In genomic region chr17:63498621-63499195, GRCh38 we compare ENCODE assay signal across 20 cellular contexts. TPM values are rescaled to one million over a fixed set of nuclear protein-coding genes. Genes with fewer than 3 reads are reported as not detected.
DNase-seq lines count a peak whose midpoint lies in the region; ATAC-seq, FAIRE-seq and TF ChIP-seq lines count a peak whose summit lies in the region.
"Had no signal": no experiment of that assay in that cellular context is flagged by ENCODE, and none has a peak within 500 bp of the region (broad histone marks: within the 10 kb centered on the region; RNA-seq: fewer than 3 reads in every experiment).

No MANE protein-coding gene starts in this region.

- 20% methylated on average over 9 of the region's 9 CpGs for WGBS in HepG2 (ENCODE audit: low lambda C conversion rate)
- WGBS in right lobe of liver (ENCODE audit: insufficient coverage, low coverage, low lambda C conversion rate, missing lambda C conversion rate) = 64% methylated on average over 6 of the region's 9 CpGs
- WGBS in mammary epithelial cell (ENCODE audit: low coverage, missing lambda C conversion rate) = 82% methylated on average over 9 of the region's 9 CpGs

- H3K4me1 ChIP-seq in HepG2 (ENCODE audit: insufficient read depth, low read length) (peaks cover 31% of the 10 kb centered on the region), right lobe of liver (no peaks in the 10 kb centered on the region), mammary epithelial cell (ENCODE audit: insufficient read depth, low read length) (no peaks in the 10 kb centered on the region), left ventricle myocardium inferior (no peaks in the 10 kb centered on the region)
- H3K4me1 ChIP-seq: ascending aorta had no signal

- TF ChIP-seq POLR2A in HepG2 (IDR thresholded peaks at IDR 0.05; ENCODE audit: insufficient read depth in 1 of 2, low read depth in 2 of 2, low read length in 2 of 2) = no peak
- TF ChIP-seq POLR2A in right lobe of liver (IDR thresholded peaks at IDR 0.05) = no peak

- DNase-seq in HepG2 (ENCODE audit: low spot score) (peak; percentile 30), right lobe of liver (no peak), amniotic epithelial cell (ENCODE audit: low read depth) (peak; percentile 33), hepatic stellate cell (ENCODE audit: low spot score) (peak; percentile 70), mammary epithelial cell (no peak), left ventricle myocardium inferior (no peak)
- DNase-seq: activated B cell treated with CpG ODN at 0.5 μM for 24 hours; dorsolateral prefrontal cortex; KBM-7; mesendoderm; NCI-H1105; NK-92 treated with Interleukin-12 subunit alpha and Interleukin-12 subunit beta, amount 100 ng/mL, for 24 hours; stimulated activated CD8-positive, alpha-beta memory T cell treated with anti-CD3 and anti-CD28 coated beads, Interleukin-4, amount 100 ng/mL, for 48 hours; T-cell had no signal

- H3K9ac ChIP-seq in HepG2 (ENCODE audit: insufficient read depth, low read depth, low read length) (no peak overlapping the region), mammary epithelial cell (ENCODE audit: insufficient read depth, low read length) (no peak overlapping the region)

- intact Hi-C loops in HepG2 (cut with micrococcal nuclease; ENCODE audit: unreplicated experiment) (no loop called here), right lobe of liver (cut with DNase I) (no loop called here), mammary epithelial cell (cut with micrococcal nuclease) (no loop called here), left ventricle myocardium inferior (cut with micrococcal nuclease) (no loop called here)

- CTCF ChIA-PET in HepG2 (lab: Yijun Ruan, JAX; ENCODE audit: low intra/inter-chr PET ratio, low total read pairs) = no interaction called here
- CTCF ChIA-PET in mammary epithelial cell (lab: Charles Lee; ENCODE audit: low non-redundant PET) = no interaction called here

- in situ Hi-C loops in HepG2 (cut with HindIII; ENCODE audit: extremely low pct_ligation_motif_present, low pct_unique_long_range_greater_than_20kb) (no loop called here), mammary epithelial cell (cut with MboI; ENCODE audit: low sequenced_read_pairs in 2 of 2) (no loop called here)

- TF ChIP-seq EP300 in HepG2 (IDR thresholded peaks at IDR 0.05; ENCODE audit: low read depth in 2 of 2, low read length in 2 of 2) (no peak), HepG2 (CRISPR knock-in tag; IDR thresholded peaks at IDR 0.05; ENCODE audit: borderline replicate concordance) (no peak)

- TF ChIP-seq RAD21 in HepG2 (CRISPR knock-in tag; IDR thresholded peaks at IDR 0.05) = no peak

- POLR2A ChIA-PET in HepG2 (lab: Yijun Ruan, JAX) = no interaction called here

- no peaks in the 10 kb centered on the region for H4K20me1 ChIP-seq in HepG2 (ENCODE audit: insufficient read depth, low read length)
- no peaks in the 10 kb centered on the region for H4K20me1 ChIP-seq in mammary epithelial cell (ENCODE audit: insufficient read depth, low read length)

- dilution Hi-C loops in mammary epithelial cell (cut with HindIII; ENCODE audit: low sequenced_read_pairs) = no loop called here

- H3K79me2 ChIP-seq in HepG2 (ENCODE audit: insufficient read depth, low read length) (no peaks in the 10 kb centered on the region), mammary epithelial cell (ENCODE audit: insufficient read depth, low read length) (no peaks in the 10 kb centered on the region)

- no peaks in the 10 kb centered on the region for H3K9me3 ChIP-seq in HepG2 (ENCODE audit: low read length)
- no peaks in the 10 kb centered on the region for H3K9me3 ChIP-seq in right lobe of liver
- no peaks in the 10 kb centered on the region for H3K9me3 ChIP-seq in mammary epithelial cell (replicated peaks; ENCODE audit: insufficient read depth, low read length)
- no peaks in the 10 kb centered on the region for H3K9me3 ChIP-seq in left ventricle myocardium inferior (replicated peaks)
- H3K9me3 ChIP-seq: ascending aorta had no signal

- H3K4me3 ChIP-seq in HepG2 (replicated peaks in 1 of 3; ENCODE audit: insufficient read depth in 1 of 3, low read depth in 2 of 3, low read length in 3 of 3) (peak overlapping the region in 1 of 3 experiments; percentile 45; a peak in 1 of 6 replicates), right lobe of liver (no peak overlapping the region), mammary epithelial cell (replicated peaks in 1 of 3; ENCODE audit: insufficient read depth in 1 of 3, low read depth in 2 of 3, low read length in 3 of 3) (no peak overlapping the region), left ventricle myocardium inferior (no peak overlapping the region)
- H3K4me3 ChIP-seq: ascending aorta, dorsolateral prefrontal cortex had no signal

- FAIRE-seq in HepG2 (lab: Jason Lieb, UNC) = peak; percentile 28

- no peak overlapping the region for H3K27ac ChIP-seq in HepG2 (ENCODE audit: extremely low read length, insufficient read depth, low read length)
- H3K27ac ChIP-seq in right lobe of liver = no peak overlapping the region
- H3K27ac ChIP-seq in mammary epithelial cell (ENCODE audit: insufficient read depth, low read depth, low read length) = no peak overlapping the region
- no peak overlapping the region for H3K27ac ChIP-seq in left ventricle myocardium inferior (replicated peaks)
- H3K27ac ChIP-seq: ascending aorta, dorsolateral prefrontal cortex had no signal

- no peak for TF ChIP-seq CTCF in HepG2 (CRISPR knock-in tag; IDR thresholded peaks at IDR 0.05)
- TF ChIP-seq CTCF in right lobe of liver (IDR thresholded peaks at IDR 0.05) = no peak
- TF ChIP-seq CTCF in mammary epithelial cell (conservative IDR thresholded peaks at IDR 0.05 in 1 of 2, IDR thresholded peaks at IDR 0.05 in 1 of 2; ENCODE audit: extremely low read depth in 1 of 2, insufficient read depth in 1 of 2, low read depth in 1 of 2, low read length in 2 of 2) = no peak
- TF ChIP-seq CTCF in left ventricle myocardium inferior (IDR thresholded peaks at IDR 0.05; ENCODE audit: borderline replicate concordance) = no peak

- peak overlapping the region; percentile 66 for H3K4me2 ChIP-seq in HepG2 (ENCODE audit: low read depth, low read length)
- no peak overlapping the region for H3K4me2 ChIP-seq in mammary epithelial cell (ENCODE audit: insufficient read depth, low read depth, low read length)

- H3K36me3 ChIP-seq in HepG2 (replicated peaks in 1 of 2; ENCODE audit: control insufficient read depth in 1 of 2, insufficient read depth in 2 of 2, low read length in 2 of 2) (no peaks in the 10 kb centered on the region), right lobe of liver (no peaks in the 10 kb centered on the region), mammary epithelial cell (ENCODE audit: insufficient read depth, low read length) (no peaks in the 10 kb centered on the region), left ventricle myocardium inferior (no peaks in the 10 kb centered on the region)
- H3K36me3 ChIP-seq: ascending aorta had no signal

- H3K27me3 ChIP-seq in HepG2 (ENCODE audit: control insufficient read depth in 1 of 2, insufficient read depth in 2 of 2, low read length in 2 of 2) (peaks cover 6 to 51% of the 10 kb centered on the region in 2 experiments; a peak in 4 of 5 replicates), right lobe of liver (no peaks in the 10 kb centered on the region), mammary epithelial cell (ENCODE audit: insufficient read depth, low read length) (peaks cover 1% of the 10 kb centered on the region), left ventricle myocardium inferior (ENCODE audit: low read depth) (peaks cover 19% of the 10 kb centered on the region)
- H3K27me3 ChIP-seq: ascending aorta, dorsolateral prefrontal cortex had no signal

- no TSS peak for BruUV-seq in HepG2 (replicated peaks; lab: Mats Ljungman, UMichigan)
- BruUV-seq in mammary epithelial cell (replicated peaks; lab: Mats Ljungman, UMichigan) = no TSS peak

- ATAC-seq in HepG2 (no peak), right lobe of liver (no peak), GM18867 (IDR thresholded peaks at IDR 0.05; ENCODE audit: unreplicated experiment) (no peak), HG02981 (IDR thresholded peaks at IDR 0.05; ENCODE audit: unreplicated experiment) (no peak)
- ATAC-seq: T-cell had no signal

- H2AFZ ChIP-seq in HepG2 (ENCODE audit: low read length) (no peak overlapping the region), mammary epithelial cell (ENCODE audit: low read depth, low read length) (no peak overlapping the region)

RNA-seq across cellular contexts. Expression of gene ACE, which starts 21.8 kb away (rescaled TPM):
- total RNA-seq in HepG2 (2016; rRNA removed; fragmentation: Illumina TruSeq; extraction: Trizol) (0.13 TPM in 1 of 2 replicates, not detected in the other), right lobe of liver (1 to 10 TPM in 5 of 6 experiments, under 1 TPM in 1; 0.75 to 9.4 (median 5.1) TPM), mammary epithelial cell (1 to 10 TPM in 1 of 2 donors, not detected in 1; 3.0 TPM), left ventricle myocardium inferior (6.2 TPM)
- total RNA-seq in HepG2 (2016; cell fraction: cytosol; rRNA removed; fragmentation: Illumina TruSeq; extraction: Trizol; ENCODE audit: low read depth) = not detected in 2 replicates
- total RNA-seq in HepG2 (2016; cell fraction: insoluble cytoplasmic fraction; rRNA removed; fragmentation: Illumina TruSeq; extraction: Trizol) = 0.15 TPM in 1 of 2 replicates, not detected in the other
- total RNA-seq in HepG2 (2016; cell fraction: membrane; rRNA removed; fragmentation: Illumina TruSeq; extraction: Trizol) = not detected in 2 replicates
- not detected in 2 replicates for total RNA-seq in HepG2 (2016; cell fraction: nucleus; rRNA removed; fragmentation: Illumina TruSeq; extraction: Trizol)
- polyA plus RNA-seq in HepG2 (2011; rRNA removed) (0.03 and 0.08 TPM in 2 replicates), mammary epithelial cell (0.19 TPM)
- polyA plus RNA-seq in HepG2 (2011; cell fraction: cytosol; rRNA removed) = 0.05 TPM in 1 of 2 replicates, not detected in the other
- polyA plus RNA-seq in HepG2 (2011; cell fraction: nucleus; rRNA removed) = 0.09 and 0.11 TPM in 2 replicates
- polyA plus RNA-seq in HepG2 (2012) = 0.13 and 0.23 TPM in 2 replicates
- polyA plus RNA-seq in HepG2 (2016; cell fraction: cytosol; fragmentation: Illumina TruSeq; extraction: Trizol; ENCODE audit: low read depth) = not detected in 2 replicates
- not detected in 2 replicates for polyA plus RNA-seq in HepG2 (2016; cell fraction: insoluble cytoplasmic fraction; fragmentation: Illumina TruSeq; extraction: Trizol; ENCODE audit: low read depth)
- not detected in 2 replicates for polyA plus RNA-seq in HepG2 (2016; cell fraction: membrane; fragmentation: Illumina TruSeq; extraction: Trizol; ENCODE audit: low read depth)
- polyA plus RNA-seq in HepG2 (2016; cell fraction: nucleus; fragmentation: Illumina TruSeq; extraction: Trizol; ENCODE audit: insufficient read depth, low read depth) = 0.56 TPM in 1 of 2 replicates, not detected in the other
- 0.37 TPM in 1 of 2 replicates, not detected in the other for polyA minus RNA-seq in HepG2 (2011; rRNA and poly(A)+ RNA removed; ENCODE audit: low replicate concordance)
- polyA minus RNA-seq in HepG2 (2011; cell fraction: cytosol; rRNA and poly(A)+ RNA removed) = not detected in 2 replicates
- polyA minus RNA-seq in HepG2 (2011; cell fraction: nucleus; rRNA and poly(A)+ RNA removed) = 0.26 TPM in 1 of 2 replicates, not detected in the other
- polyA minus RNA-seq in mammary epithelial cell = not detected

RNA-seq across cellular contexts. Expression of gene KCNH6, which starts 24.4 kb away (rescaled TPM):
- 0.08 and 0.18 TPM in 2 replicates for total RNA-seq in HepG2 (2016; rRNA removed; fragmentation: Illumina TruSeq; extraction: Trizol)
- total RNA-seq in HepG2 (2016; cell fraction: cytosol; rRNA removed; fragmentation: Illumina TruSeq; extraction: Trizol; ENCODE audit: low read depth) = not detected in 2 replicates
- total RNA-seq in HepG2 (2016; cell fraction: insoluble cytoplasmic fraction; rRNA removed; fragmentation: Illumina TruSeq; extraction: Trizol) = 0.09 TPM in 1 of 2 replicates, not detected in the other
- 0.09 and 0.10 TPM in 2 replicates for total RNA-seq in HepG2 (2016; cell fraction: membrane; rRNA removed; fragmentation: Illumina TruSeq; extraction: Trizol)
- 0.13 TPM in 1 of 2 replicates, not detected in the other for total RNA-seq in HepG2 (2016; cell fraction: nucleus; rRNA removed; fragmentation: Illumina TruSeq; extraction: Trizol)
- 0.05 and 0.18 TPM in 2 replicates for polyA plus RNA-seq in HepG2 (2011; rRNA removed)
- 0.04 and 0.06 TPM in 2 replicates for polyA plus RNA-seq in HepG2 (2011; cell fraction: cytosol; rRNA removed)
- 0.19 and 0.45 TPM in 2 replicates for polyA plus RNA-seq in HepG2 (2011; cell fraction: nucleus; rRNA removed)
- 0.15 and 0.44 TPM in 2 replicates for polyA plus RNA-seq in HepG2 (2012)
- polyA plus RNA-seq in HepG2 (2016; cell fraction: cytosol; fragmentation: Illumina TruSeq; extraction: Trizol; ENCODE audit: low read depth) = 0.05 and 0.06 TPM in 2 replicates
- polyA plus RNA-seq in HepG2 (2016; cell fraction: insoluble cytoplasmic fraction; fragmentation: Illumina TruSeq; extraction: Trizol; ENCODE audit: low read depth) = 0.05 TPM in 1 of 2 replicates, not detected in the other
- polyA plus RNA-seq in HepG2 (2016; cell fraction: membrane; fragmentation: Illumina TruSeq; extraction: Trizol; ENCODE audit: low read depth) = 0.06 and 0.10 TPM in 2 replicates
- 0.12 and 0.29 TPM in 2 replicates for polyA plus RNA-seq in HepG2 (2016; cell fraction: nucleus; fragmentation: Illumina TruSeq; extraction: Trizol; ENCODE audit: insufficient read depth, low read depth)
- 0.08 TPM in 1 of 2 replicates, not detected in the other for polyA minus RNA-seq in HepG2 (2011; rRNA and poly(A)+ RNA removed; ENCODE audit: low replicate concordance)
- not detected in 2 replicates for polyA minus RNA-seq in HepG2 (2011; cell fraction: cytosol; rRNA and poly(A)+ RNA removed)
- polyA minus RNA-seq in HepG2 (2011; cell fraction: nucleus; rRNA and poly(A)+ RNA removed) = 0.13 and 0.25 TPM in 2 replicates
- not detected for total RNA-seq in right lobe of liver
- total RNA-seq in mammary epithelial cell = not detected
- polyA plus RNA-seq in mammary epithelial cell = not detected
- not detected for polyA minus RNA-seq in mammary epithelial cell
- not detected for total RNA-seq in left ventricle myocardium inferior
- total RNA-seq: A172, activated B cell treated with CpG ODN at 0.5 μM for 24 hours, ascending aorta, G401, right cardiac atrium, T-cell had no signal
- polyA plus RNA-seq: right cardiac atrium had no signal

RNA-seq across cellular contexts. Expression of gene DCAF7, which starts 51.6 kb away (rescaled TPM):
- total RNA-seq in HepG2 (2016; rRNA removed; fragmentation: Illumina TruSeq; extraction: Trizol) (55.2 and 77.5 TPM in 2 replicates), right lobe of liver (10 to 100 TPM; 14.9 to 31.0 (median 26.7) TPM), mammary epithelial cell (10 to 100 TPM; 47.5 to 71.3 TPM), left ventricle myocardium inferior (45.7 TPM)
- total RNA-seq in HepG2 (2016; cell fraction: cytosol; rRNA removed; fragmentation: Illumina TruSeq; extraction: Trizol; ENCODE audit: low read depth) = 10.3 and 11.9 TPM in 2 replicates
- total RNA-seq in HepG2 (2016; cell fraction: insoluble cytoplasmic fraction; rRNA removed; fragmentation: Illumina TruSeq; extraction: Trizol) = 58.9 and 68.6 TPM in 2 replicates
- total RNA-seq in HepG2 (2016; cell fraction: membrane; rRNA removed; fragmentation: Illumina TruSeq; extraction: Trizol) = 23.2 and 25.5 TPM in 2 replicates
- total RNA-seq in HepG2 (2016; cell fraction: nucleus; rRNA removed; fragmentation: Illumina TruSeq; extraction: Trizol) = 33.1 and 38.3 TPM in 2 replicates
- polyA plus RNA-seq in HepG2 (2011; rRNA removed) (73.4 and 77.0 TPM in 2 replicates), mammary epithelial cell (64.9 TPM)
- polyA plus RNA-seq in HepG2 (2011; cell fraction: cytosol; rRNA removed) = 62.7 and 66.5 TPM in 2 replicates
- polyA plus RNA-seq in HepG2 (2011; cell fraction: nucleus; rRNA removed) = 61.2 and 63.3 TPM in 2 replicates
- polyA plus RNA-seq in HepG2 (2012) = 84.0 and 84.1 TPM in 2 replicates
- polyA plus RNA-seq in HepG2 (2016; cell fraction: cytosol; fragmentation: Illumina TruSeq; extraction: Trizol; ENCODE audit: low read depth) = 12.2 and 14.0 TPM in 2 replicates
- 61.4 and 80.4 TPM in 2 replicates for polyA plus RNA-seq in HepG2 (2016; cell fraction: insoluble cytoplasmic fraction; fragmentation: Illumina TruSeq; extraction: Trizol; ENCODE audit: low read depth)
- polyA plus RNA-seq in HepG2 (2016; cell fraction: membrane; fragmentation: Illumina TruSeq; extraction: Trizol; ENCODE audit: low read depth) = 15.8 and 16.0 TPM in 2 replicates
- polyA plus RNA-seq in HepG2 (2016; cell fraction: nucleus; fragmentation: Illumina TruSeq; extraction: Trizol; ENCODE audit: insufficient read depth, low read depth) = 37.9 and 40.9 TPM in 2 replicates
- polyA minus RNA-seq in HepG2 (2011; rRNA and poly(A)+ RNA removed; ENCODE audit: low replicate concordance) = 107 and 220 TPM in 2 replicates
- 41.2 and 49.1 TPM in 2 replicates for polyA minus RNA-seq in HepG2 (2011; cell fraction: cytosol; rRNA and poly(A)+ RNA removed)
- 35.0 and 40.7 TPM in 2 replicates for polyA minus RNA-seq in HepG2 (2011; cell fraction: nucleus; rRNA and poly(A)+ RNA removed)
- 93.3 TPM for polyA minus RNA-seq in mammary epithelial cell

RNA-seq across cellular contexts. Expression of gene CYB561, which starts 52.6 kb away (rescaled TPM):
- total RNA-seq in HepG2 (2016; rRNA removed; fragmentation: Illumina TruSeq; extraction: Trizol) = 3.1 and 6.7 TPM in 2 replicates
- 2.0 TPM in 2 replicates for total RNA-seq in HepG2 (2016; cell fraction: cytosol; rRNA removed; fragmentation: Illumina TruSeq; extraction: Trizol; ENCODE audit: low read depth)
- total RNA-seq in HepG2 (2016; cell fraction: insoluble cytoplasmic fraction; rRNA removed; fragmentation: Illumina TruSeq; extraction: Trizol) = 3.7 and 6.3 TPM in 2 replicates
- total RNA-seq in HepG2 (2016; cell fraction: membrane; rRNA removed; fragmentation: Illumina TruSeq; extraction: Trizol) = 5.5 and 6.5 TPM in 2 replicates
- total RNA-seq in HepG2 (2016; cell fraction: nucleus; rRNA removed; fragmentation: Illumina TruSeq; extraction: Trizol) = 3.5 and 4.9 TPM in 2 replicates
- polyA plus RNA-seq in HepG2 (2011; rRNA removed) = 1.5 and 1.6 TPM in 2 replicates
- 1.1 and 1.3 TPM in 2 replicates for polyA plus RNA-seq in HepG2 (2011; cell fraction: cytosol; rRNA removed)
- 2.1 and 2.4 TPM in 2 replicates for polyA plus RNA-seq in HepG2 (2011; cell fraction: nucleus; rRNA removed)
- polyA plus RNA-seq in HepG2 (2012) = 1.1 and 1.3 TPM in 2 replicates
- polyA plus RNA-seq in HepG2 (2016; cell fraction: cytosol; fragmentation: Illumina TruSeq; extraction: Trizol; ENCODE audit: low read depth) = 1.9 and 2.3 TPM in 2 replicates
- 3.5 and 4.0 TPM in 2 replicates for polyA plus RNA-seq in HepG2 (2016; cell fraction: insoluble cytoplasmic fraction; fragmentation: Illumina TruSeq; extraction: Trizol; ENCODE audit: low read depth)
- 4.5 and 4.6 TPM in 2 replicates for polyA plus RNA-seq in HepG2 (2016; cell fraction: membrane; fragmentation: Illumina TruSeq; extraction: Trizol; ENCODE audit: low read depth)
- 9.1 TPM in 2 replicates for polyA plus RNA-seq in HepG2 (2016; cell fraction: nucleus; fragmentation: Illumina TruSeq; extraction: Trizol; ENCODE audit: insufficient read depth, low read depth)
- 10.1 and 69.6 TPM in 2 replicates for polyA minus RNA-seq in HepG2 (2011; rRNA and poly(A)+ RNA removed; ENCODE audit: low replicate concordance)
- polyA minus RNA-seq in HepG2 (2011; cell fraction: cytosol; rRNA and poly(A)+ RNA removed) = 1.1 TPM in 2 replicates
- polyA minus RNA-seq in HepG2 (2011; cell fraction: nucleus; rRNA and poly(A)+ RNA removed) = 1.4 and 2.6 TPM in 2 replicates
- total RNA-seq in right lobe of liver = 10 to 100 TPM in 4 of 6 experiments, 1 to 10 TPM in 2; 7.4 to 21.9 (median 11.4) TPM
- total RNA-seq in mammary epithelial cell = 10 to 100 TPM; 26.6 to 35.8 TPM
- polyA plus RNA-seq in mammary epithelial cell = 26.5 TPM
- polyA minus RNA-seq in mammary epithelial cell = 59.4 TPM
- 9.0 TPM for total RNA-seq in left ventricle myocardium inferior
- total RNA-seq: G401 had no signal

Comparison
In these comparisons a context has a peak if more than half of its experiments do, and no peak if none do; other contexts are left out.
1. DNase-seq: peak in HepG2 (single experiment), amniotic epithelial cell (single experiment) and hepatic stellate cell (single experiment); none in right lobe of liver (0 of 3), mammary epithelial cell (single experiment) and left ventricle myocardium inferior (single experiment).